28 cellular contexts compared by ENCODE assay signal in genomic region chr1:174337000-174337681, GRCh38.
DNase-seq lines count a peak whose midpoint lies in the region; ATAC-seq and TF ChIP-seq lines count a peak whose summit lies in the region.
"Had no signal": no experiment of that assay in that cellular context is flagged by ENCODE, and none has a peak within 500 bp of the region (broad histone marks: within the 10 kb centered on the region; RNA-seq: fewer than 3 reads in every experiment).

No MANE protein-coding gene starts in this region.

- H3K36me3 ChIP-seq in WERI-Rb-1 = no peaks in the 10 kb centered on the region
- H3K36me3 ChIP-seq: BE2C, heart left ventricle, left lung, thyroid gland had no signal

- peaks cover 12% of the 10 kb centered on the region for H3K4me1 Mint-ChIP-seq in activated T-cell treated with anti-CD3 and anti-CD28 coated beads, Interleukin-2, amount 50 U/mL, for 24 hours (ENCODE audit: low read depth)
- peaks cover 10% of the 10 kb centered on the region for H3K4me1 Mint-ChIP-seq in activated T-helper 17 cell treated with anti-CD3 and anti-CD28 coated beads, Interleukin-2, amount 50 U/mL, for 72 hours
- H3K4me1 Mint-ChIP-seq in stimulated activated naive B cell treated with anti-CD40 and anti-IgM and Interleukin-4, amounts not matched to agents 10 μg/mL and 1 μg/mL and 100 μg/mL, for 72 hours = peaks cover 7 to 17% of the 10 kb centered on the region in 2 donors
- H3K4me1 Mint-ChIP-seq: activated naive CD8-positive, alpha-beta T cell treated with anti-CD3 and anti-CD28 coated beads, Interleukin-2, amount 10 ng/mL, durations not matched to agents 7 days and 5 days; neural crest cell had no signal

- H3K4me3 Mint-ChIP-seq in activated T-cell treated with anti-CD3 and anti-CD28 coated beads, Interleukin-2, amount 50 U/mL, for 24 hours = no peak overlapping the region
- H3K4me3 Mint-ChIP-seq in activated T-helper 17 cell treated with anti-CD3 and anti-CD28 coated beads, Interleukin-2, amount 50 U/mL, for 72 hours = no peak overlapping the region
- no peak overlapping the region for H3K4me3 Mint-ChIP-seq in stimulated activated naive B cell treated with anti-CD40 and anti-IgM and Interleukin-4, amounts not matched to agents 10 μg/mL and 1 μg/mL and 100 μg/mL, for 72 hours
- H3K4me3 Mint-ChIP-seq: activated naive CD8-positive, alpha-beta T cell treated with anti-CD3 and anti-CD28 coated beads, Interleukin-2, amount 10 ng/mL, durations not matched to agents 7 days and 5 days; activated T-helper 1 cell treated with anti-CD3 and anti-CD28 coated beads, Interleukin-12 subunit alpha, Interleukin-12 subunit beta, Interleukin-2, Interleukin-4 antibody, amounts not matched to agents 30 ng/mL and 10 ng/mL and 1 ng/mL, durations not matched to agents 14 hours and 24 hours and 36 hours; HFFc6; neural crest cell had no signal

- H3K27me3 ChIP-seq in WERI-Rb-1 (ENCODE audit: insufficient read depth, low read depth, severe bottlenecking) = no peaks in the 10 kb centered on the region
- H3K27me3 ChIP-seq: BE2C, body of pancreas, heart left ventricle, left lung, thyroid gland had no signal

- no peak for TF ChIP-seq CTCF in WERI-Rb-1 (IDR thresholded peaks at IDR 0.05; ENCODE audit: low read depth, low read length)

- H3K36me3 Mint-ChIP-seq in activated T-cell treated with anti-CD3 and anti-CD28 coated beads, Interleukin-2, amount 50 U/mL, for 24 hours (ENCODE audit: low read depth) = peaks cover 7% of the 10 kb centered on the region
- H3K36me3 Mint-ChIP-seq in activated T-helper 17 cell treated with anti-CD3 and anti-CD28 coated beads, Interleukin-2, amount 50 U/mL, for 72 hours (ENCODE audit: low read depth) = peaks cover 5% of the 10 kb centered on the region
- H3K36me3 Mint-ChIP-seq in stimulated activated naive B cell treated with anti-CD40 and anti-IgM and Interleukin-4, amounts not matched to agents 10 μg/mL and 1 μg/mL and 100 μg/mL, for 72 hours = peaks cover 17 to 18% of the 10 kb centered on the region in 2 donors

- peaks cover 3% of the 10 kb centered on the region for H3K9me3 Mint-ChIP-seq in activated T-cell treated with anti-CD3 and anti-CD28 coated beads, Interleukin-2, amount 50 U/mL, for 24 hours
- H3K9me3 Mint-ChIP-seq in activated T-helper 17 cell treated with anti-CD3 and anti-CD28 coated beads, Interleukin-2, amount 50 U/mL, for 72 hours = peaks cover 6% of the 10 kb centered on the region
- peaks cover 4 to 5% of the 10 kb centered on the region in 2 donors for H3K9me3 Mint-ChIP-seq in stimulated activated naive B cell treated with anti-CD40 and anti-IgM and Interleukin-4, amounts not matched to agents 10 μg/mL and 1 μg/mL and 100 μg/mL, for 72 hours
- H3K9me3 Mint-ChIP-seq: HFFc6, neural crest cell had no signal

- no peak for DNase-seq in activated T-cell treated with anti-CD3 and anti-CD28 coated beads, Interleukin-2, amount 50 U/mL, for 24 hours
- DNase-seq in activated T-cell treated with anti-CD3 and anti-CD28 coated beads, Interleukin-2, amount 50 U/mL, for 48 hours = no peak
- DNase-seq in globus pallidus (ENCODE audit: low spot score) (peak; percentile 5), middle frontal gyrus (ENCODE audit: extremely low spot score, low spot score) (no peak), WERI-Rb-1 (no peak), iPS-NIHi11 (ENCODE audit: low spot score) (no peak)
- DNase-seq in stimulated activated naive B cell treated with anti-CD40 and anti-IgM and Interleukin-4, amounts not matched to agents 10 μg/mL and 1 μg/mL and 100 μg/mL, for 72 hours = no peak
- DNase-seq: 8988T; activated naive CD8-positive, alpha-beta T cell treated with anti-CD3 and anti-CD28 coated beads, Interleukin-2, amount 10 ng/mL, durations not matched to agents 7 days and 5 days; BE2C; body of pancreas; Caco-2; GM23248; heart left ventricle; HFFc6; left lung; mucosa of descending colon; NCI-H1092 treated with DMSO at 0.1 percent for 48 hours; NCI-H1930; NCI-H226; NCI-H774; OCI-M1; thyroid gland had no signal

- H3K27ac ChIP-seq in WERI-Rb-1 = no peak overlapping the region
- H3K27ac ChIP-seq: body of pancreas, coronary artery, GM23248, left lung, thyroid gland had no signal

- H3K9me3 ChIP-seq in WERI-Rb-1 (ENCODE audit: severe bottlenecking) = no peaks in the 10 kb centered on the region
- H3K9me3 ChIP-seq: BE2C, body of pancreas, Caco-2, left lung, mucosa of descending colon, thyroid gland had no signal

- ATAC-seq in activated T-helper 17 cell treated with anti-CD3 and anti-CD28 coated beads, Interleukin-2, amount 50 U/mL, for 72 hours (replicated peaks) = peak; percentile 31
- ATAC-seq in stimulated activated naive B cell treated with anti-CD40 and anti-IgM and Interleukin-4, amounts not matched to agents 10 μg/mL and 1 μg/mL and 100 μg/mL, for 72 hours (replicated peaks) = no peak
- ATAC-seq: body of pancreas, heart left ventricle, left lung, mucosa of descending colon, Right ventricle myocardium inferior had no signal

- no peak overlapping the region for H3K4me3 ChIP-seq in WERI-Rb-1 (ENCODE audit: low read depth, low read length)
- H3K4me3 ChIP-seq: body of pancreas, coronary artery, GM23248, heart left ventricle, left lung, mucosa of descending colon, thyroid gland had no signal

- H3K27ac Mint-ChIP-seq in activated T-cell treated with anti-CD3 and anti-CD28 coated beads, Interleukin-2, amount 50 U/mL, for 24 hours = peak overlapping the region; percentile 1
- peak overlapping the region; percentile 18 for H3K27ac Mint-ChIP-seq in activated T-helper 17 cell treated with anti-CD3 and anti-CD28 coated beads, Interleukin-2, amount 50 U/mL, for 72 hours
- peak overlapping the region; percentile 63 for H3K27ac Mint-ChIP-seq in stimulated activated naive B cell treated with anti-CD40 and anti-IgM and Interleukin-4, amounts not matched to agents 10 μg/mL and 1 μg/mL and 100 μg/mL, for 72 hours
- H3K27ac Mint-ChIP-seq: activated naive CD8-positive, alpha-beta T cell treated with anti-CD3 and anti-CD28 coated beads, Interleukin-2, amount 10 ng/mL, durations not matched to agents 7 days and 5 days; activated T-helper 1 cell treated with anti-CD3 and anti-CD28 coated beads, Interleukin-12 subunit alpha, Interleukin-12 subunit beta, Interleukin-2, Interleukin-4 antibody, amounts not matched to agents 30 ng/mL and 10 ng/mL and 1 ng/mL, durations not matched to agents 14 hours and 24 hours and 36 hours; HFFc6 had no signal

- H3K27me3 Mint-ChIP-seq in activated T-cell treated with anti-CD3 and anti-CD28 coated beads, Interleukin-2, amount 50 U/mL, for 24 hours = no peaks in the 10 kb centered on the region
- H3K27me3 Mint-ChIP-seq in activated T-helper 17 cell treated with anti-CD3 and anti-CD28 coated beads, Interleukin-2, amount 50 U/mL, for 72 hours = no peaks in the 10 kb centered on the region
- H3K27me3 Mint-ChIP-seq in stimulated activated naive B cell treated with anti-CD40 and anti-IgM and Interleukin-4, amounts not matched to agents 10 μg/mL and 1 μg/mL and 100 μg/mL, for 72 hours = no peaks in the 10 kb centered on the region
- H3K27me3 Mint-ChIP-seq: activated naive CD8-positive, alpha-beta T cell treated with anti-CD3 and anti-CD28 coated beads, Interleukin-2, amount 10 ng/mL, durations not matched to agents 7 days and 5 days had no signal

Comparison
In these comparisons a context has a peak if more than half of its experiments do, and no peak if none do; other contexts are left out.
1. H3K27ac Mint-ChIP-seq: peak in every context shown above with its lines; median percentile 63 in stimulated activated naive B cell treated with anti-CD40 and anti-IgM and Interleukin-4, amounts not matched to agents 10 μg/mL and 1 μg/mL and 100 μg/mL, for 72 hours; 18 in activated T-helper 17 cell treated with anti-CD3 and anti-CD28 coated beads, Interleukin-2, amount 50 U/mL, for 72 hours; 1 in activated T-cell treated with anti-CD3 and anti-CD28 coated beads, Interleukin-2, amount 50 U/mL, for 24 hours.